Comparison of ENCODE assay signal across 10 cellular contexts in the genomic region with DNA sequence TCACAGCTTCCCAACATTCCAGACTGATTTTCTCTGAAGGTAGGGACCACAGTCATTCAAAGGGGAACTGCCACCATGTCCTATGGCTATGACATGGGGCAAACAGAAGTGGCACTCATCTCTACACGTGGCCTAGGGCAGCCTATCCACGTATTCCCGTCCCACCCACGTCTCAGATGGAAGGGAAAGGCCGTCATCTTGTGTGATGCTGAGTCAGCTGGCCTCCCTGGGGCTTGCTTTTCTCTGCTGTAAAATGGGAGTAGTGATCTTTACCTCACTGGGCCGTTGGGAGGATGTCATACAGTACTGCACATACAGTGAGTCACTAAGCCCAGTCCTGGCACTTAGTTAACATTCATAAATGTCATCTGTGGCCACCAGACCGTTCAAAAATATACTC.
DNase-seq lines count a peak whose midpoint lies in the region; ATAC-seq and TF ChIP-seq lines count a peak whose summit lies in the region.
"Had no signal": no experiment of that assay in that cellular context is flagged by ENCODE, and none has a peak within 500 bp of the region (broad histone marks: within the 10 kb centered on the region; RNA-seq: fewer than 3 reads in every experiment).

No MANE protein-coding gene starts in this region.

- H3K4ac ChIP-seq in H9 (ENCODE audit: low read depth, low read length) = no peak overlapping the region

- no peak overlapping the region for H3T11ph ChIP-seq in H9 (ENCODE audit: low read length)

- H3K4me1 Mint-ChIP-seq in H9 = peaks cover 40 to 43% of the 10 kb centered on the region in 2 experiments

- no CpG with 5 or more reads among the region's 7 CpGs for WGBS in H9 (ENCODE audit: extremely low coverage, insufficient read length, low lambda C conversion rate)

- no peak overlapping the region for H3K4me3 ChIP-seq in breast epithelium

- H3K4me3 Mint-ChIP-seq in H9 = no peak overlapping the region

- H3K9me3 Mint-ChIP-seq in H9 = peaks cover 14 to 21% of the 10 kb centered on the region in 2 experiments

- no peak overlapping the region for H3K18ac ChIP-seq in H9 (ENCODE audit: insufficient read length, low read depth, low read length)

- no peaks in the 10 kb centered on the region for H3K9me3 ChIP-seq in breast epithelium
- no peaks in the 10 kb centered on the region for H3K9me3 ChIP-seq in H9 (ENCODE audit: control insufficient read depth, low read depth, low read length)
- H3K9me3 ChIP-seq: SK-N-SH had no signal

- H3K23me2 ChIP-seq in H9 (ENCODE audit: insufficient read length, low read depth, low read length, poor library complexity, severe bottlenecking) = no peaks in the 10 kb centered on the region

- in situ Hi-C loops in Caki2 (cut with HindIII; ENCODE audit: low pct_unique_long_range_greater_than_20kb, low sequenced_read_pairs) = no loop called here

- DNase-seq in Caki2 (ENCODE audit: low read depth) = peak; percentile 28
- peak; percentile 53 for DNase-seq in T-helper 9 cell
- DNase-seq in breast epithelium (ENCODE audit: low spot score in 2 of 2) = no peak
- peak; percentile 82 for DNase-seq in stimulated activated CD4-positive, alpha-beta T cell treated with anti-CD3 and anti-CD28 coated beads, Interleukin-15, amount 100 ng/mL, for 24 hours
- no peak for DNase-seq in NCI-H2171 treated with DMSO at 0.1 percent for 48 hours (lab: John Stamatoyannopoulos, UW)
- DNase-seq in NCI-H2107 (lab: John Stamatoyannopoulos, UW) = no peak
- DNase-seq in H9 = no peak
- DNase-seq: foreskin melanocyte, SK-N-SH had no signal

- no peak overlapping the region for H3K9ac ChIP-seq in H9 (ENCODE audit: extremely low read depth, insufficient read length, low read length)
- H3K9ac ChIP-seq: SK-N-SH had no signal

- peaks cover 5% of the 10 kb centered on the region; the same call in 1 of the 2 replicates for H3K79me2 ChIP-seq in H9 (ENCODE audit: insufficient read depth, low read length)

- H4K91ac ChIP-seq in H9 (ENCODE audit: insufficient read length, low read depth, low read length) = no peak overlapping the region

- H3K56ac ChIP-seq in H9 (ENCODE audit: insufficient read length, low read depth, low read length) = no peak overlapping the region

- peak overlapping the region; percentile 20 to 65 for H3K27ac ChIP-seq in breast epithelium
- no peak overlapping the region for H3K27ac ChIP-seq in H9 (ENCODE audit: insufficient read length, low read depth, low read length)

- H4K5ac ChIP-seq in H9 (ENCODE audit: insufficient read length, low read depth, low read length) = no peak overlapping the region

- no peak for ATAC-seq in GM19324 (IDR thresholded peaks at IDR 0.05; ENCODE audit: low FRiP score, unreplicated experiment)

- H3K4me2 ChIP-seq in H9 (ENCODE audit: insufficient read depth, insufficient read length, low read length) = no peak overlapping the region

- H3K36me3 ChIP-seq in breast epithelium = no peaks in the 10 kb centered on the region

- H2AFZ ChIP-seq in H9 (ENCODE audit: low read length) = no peak overlapping the region

- TF ChIP-seq CTCF in breast epithelium (IDR thresholded peaks at IDR 0.05) = no peak
- TF ChIP-seq CTCF in H9 (conservative IDR thresholded peaks at IDR 0.05) = no peak

- H2AK5ac ChIP-seq in H9 (ENCODE audit: insufficient read length, low read length) = no peak overlapping the region

- H4K8ac ChIP-seq in H9 (replicated peaks; ENCODE audit: insufficient read length, low read depth, low read length) = no peak overlapping the region

- no peak overlapping the region for H2BK15ac ChIP-seq in H9 (ENCODE audit: low read depth, low read length)

- no peaks in the 10 kb centered on the region for H3K27me3 Mint-ChIP-seq in H9 (ENCODE audit: low read depth)

- no peak overlapping the region; a peak in 1 of 7 replicates for H3K27ac Mint-ChIP-seq in H9

- no peak overlapping the region for H2BK20ac ChIP-seq in H9 (ENCODE audit: low read depth, low read length, poor library complexity, severe bottlenecking)

- H3K27me3 ChIP-seq in breast epithelium (no peaks in the 10 kb centered on the region), H9 (ENCODE audit: insufficient read depth, low read length) (no peaks in the 10 kb centered on the region)

- no peak overlapping the region for H2BK120ac ChIP-seq in H9 (ENCODE audit: low read depth, low read length, poor library complexity, severe bottlenecking)

- H4K20me1 ChIP-seq in H9 (ENCODE audit: control insufficient read depth, insufficient read depth, insufficient read length) = no peaks in the 10 kb centered on the region

- no peak for TF ChIP-seq POLR2A in breast epithelium (IDR thresholded peaks at IDR 0.05)

- no peak overlapping the region for H3K14ac ChIP-seq in H9 (ENCODE audit: insufficient read depth, low read length)

- no peaks in the 10 kb centered on the region for H3K79me1 ChIP-seq in H9 (ENCODE audit: insufficient read depth, low read depth, low read length, poor library complexity, severe bottlenecking)

- H3K36me3 Mint-ChIP-seq in H9 (ENCODE audit: insufficient read depth in 1 of 3, low read depth in 3 of 3) = peaks cover 16 to 21% (median 19%) of the 10 kb centered on the region in 3 experiments

- no peak overlapping the region for H2BK12ac ChIP-seq in H9 (ENCODE audit: insufficient read length, low read depth, low read length)

- intact Hi-C loops in breast epithelium (cut with DNase I; ENCODE audit: low total_unique reads) = no loop called here

- H3K23ac ChIP-seq in H9 (ENCODE audit: insufficient read length, low read depth, low read length) = no peak overlapping the region

- no peak overlapping the region for H2BK5ac ChIP-seq in H9 (ENCODE audit: insufficient read length, low read length)

- H3K4me1 ChIP-seq in breast epithelium (peaks cover 0 to 9% of the 10 kb centered on the region in 2 donors), H9 (ENCODE audit: insufficient read depth, low read length) (no peaks in the 10 kb centered on the region)

Comparison
In these comparisons a context has a peak if more than half of its experiments do, and no peak if none do; other contexts are left out.
1. DNase-seq: peak in Caki2 (single experiment), T-helper 9 cell (single experiment) and stimulated activated CD4-positive, alpha-beta T cell treated with anti-CD3 and anti-CD28 coated beads, Interleukin-15, amount 100 ng/mL, for 24 hours (single experiment); none in breast epithelium (0 of 2), NCI-H2171 treated with DMSO at 0.1 percent for 48 hours (single experiment), NCI-H2107 (single experiment) and H9 (single experiment).